Comparison of ENCODE assay signal across 1 cellular context in genomic region chr1:155961937-155962336, GRCh38.
TF ChIP-seq lines count a peak whose summit lies in the region.

No MANE protein-coding gene starts in this region.

TF ChIP-seq in H1, 55 proteins besides CTCF, POLR2A, EP300 and RAD21:
- no peak for TF ChIP-seq CBX8 (IDR thresholded peaks at IDR 0.05; ENCODE audit: borderline replicate concordance, low read depth, low read length)
- no peak for TF ChIP-seq SIRT6 (IDR thresholded peaks at IDR 0.05; ENCODE audit: low read length)
- no peak for TF ChIP-seq USF2 (IDR thresholded peaks at IDR 0.05; ENCODE audit: low read length)
- TF ChIP-seq TEAD4 (IDR thresholded peaks at IDR 0.05; ENCODE audit: low read depth, low read length), result no peak
- no peak for TF ChIP-seq ATF2 (IDR thresholded peaks at IDR 0.05; ENCODE audit: low read length)
- no peak for TF ChIP-seq POU5F1 (IDR thresholded peaks at IDR 0.05; ENCODE audit: low read depth, low read length)
- no peak for TF ChIP-seq TAF7 (optimal IDR thresholded peaks at IDR 0.05; ENCODE audit: borderline replicate concordance, low read depth, low read length)
- no peak for TF ChIP-seq NANOG (IDR thresholded peaks at IDR 0.05; ENCODE audit: insufficient read depth, low read depth, low read length, poor library complexity, severe bottlenecking)
- no peak for TF ChIP-seq GABPA (IDR thresholded peaks at IDR 0.05; ENCODE audit: borderline replicate concordance, insufficient read depth, low read length)
- no peak for TF ChIP-seq ASH2L (IDR thresholded peaks at IDR 0.05; ENCODE audit: low read length)
- no peak for TF ChIP-seq BCL11A (IDR thresholded peaks at IDR 0.05; ENCODE audit: low read depth in 2 of 2, low read length in 2 of 2)
- no peak for TF ChIP-seq TAF1 (IDR thresholded peaks at IDR 0.05; ENCODE audit: low read depth, low read length)
- TF ChIP-seq PHF8 (conservative IDR thresholded peaks at IDR 0.05; ENCODE audit: low read depth, low read length), result no peak
- TF ChIP-seq HDAC6 (IDR thresholded peaks at IDR 0.05; ENCODE audit: low read depth, low read length), result no peak
- no peak for TF ChIP-seq SUZ12 (IDR thresholded peaks at IDR 0.05; ENCODE audit: low read length)
- TF ChIP-seq KDM5A (IDR thresholded peaks at IDR 0.05; ENCODE audit: low read length), result no peak
- no peak for TF ChIP-seq HDAC2 (IDR thresholded peaks at IDR 0.05; ENCODE audit: borderline replicate concordance in 1 of 2, low read depth in 2 of 2, low read length in 2 of 2)
- TF ChIP-seq CHD7 (IDR thresholded peaks at IDR 0.05; ENCODE audit: insufficient replicate concordance, low read length), result no peak
- no peak for TF ChIP-seq RNF2 (IDR thresholded peaks at IDR 0.05; ENCODE audit: borderline replicate concordance, low read depth, low read length, missing control alignments, poor library complexity, severe bottlenecking)
